ENCODE assay signal across 25 cellular contexts in genomic region chr15:29922191-29922590, GRCh38.
"Had no signal": no experiment of that assay in that cellular context is flagged by ENCODE, and none has a peak within 500 bp of the region (broad histone marks: within the 10 kb centered on the region; RNA-seq: fewer than 3 reads in every experiment).

No MANE protein-coding gene starts in this region.

- H3K79me2 ChIP-seq: parathyroid adenoma had no signal

- H3K4me1 ChIP-seq: gastrocnemius medialis, psoas muscle had no signal

- H3K36me3 ChIP-seq: gastrocnemius medialis, left ventricle myocardium inferior, spleen, tibial nerve had no signal

- ATAC-seq: activated CD4-positive, CD25-positive, alpha-beta regulatory T cell treated with anti-CD3 and anti-CD28 coated beads, Interleukin-2, amount 50 U/mL, for 24 hours; gastrocnemius medialis; naive thymus-derived CD4-positive, alpha-beta T cell; psoas muscle had no signal

- H3K9ac ChIP-seq: parathyroid adenoma had no signal

- H3K27me3 ChIP-seq: gastrocnemius medialis, tibial nerve had no signal

- H3K27ac ChIP-seq: gastrocnemius medialis, left ventricle myocardium inferior, parathyroid adenoma, psoas muscle, spleen, tibial nerve, VCaP had no signal

- H3K4me3 ChIP-seq: gastrocnemius medialis, left ventricle myocardium inferior, lung, psoas muscle, spleen, tibial nerve had no signal

- H3K9me3 ChIP-seq: gastrocnemius medialis, left ventricle myocardium inferior, psoas muscle, spleen, tibial nerve had no signal

- DNase-seq: activated CD4-positive, alpha-beta T cell treated with anti-CD3 and anti-CD28 coated beads for 48 hours; activated CD4-positive, alpha-beta T cell treated with anti-CD3 and anti-CD28 coated beads, Interleukin-2, amount 50 U/mL, for 48 hours; activated CD8-positive, alpha-beta memory T cell treated with anti-CD3 and anti-CD28 coated beads for 24 hours; activated effector memory CD4-positive, alpha-beta T cell treated with Interleukin-2 at 50 U/mL for 16 hours; activated naive CD4-positive, alpha-beta T cell treated with Interleukin-2 at 50 U/mL for 16 hours; anterior cingulate cortex; dermis blood vessel endothelial cell; effector CD4-positive, alpha-beta T cell; erythroblast; gastrocnemius medialis; glutamatergic neuron; left ventricle myocardium inferior; midbrain; naive thymus-derived CD4-positive, alpha-beta T cell; nucleus accumbens; psoas muscle; spleen; stimulated activated naive CD4-positive, alpha-beta T cell had no signal

- FAIRE-seq: bronchial epithelial cell, colon had no signal
